In the genomic region with DNA sequence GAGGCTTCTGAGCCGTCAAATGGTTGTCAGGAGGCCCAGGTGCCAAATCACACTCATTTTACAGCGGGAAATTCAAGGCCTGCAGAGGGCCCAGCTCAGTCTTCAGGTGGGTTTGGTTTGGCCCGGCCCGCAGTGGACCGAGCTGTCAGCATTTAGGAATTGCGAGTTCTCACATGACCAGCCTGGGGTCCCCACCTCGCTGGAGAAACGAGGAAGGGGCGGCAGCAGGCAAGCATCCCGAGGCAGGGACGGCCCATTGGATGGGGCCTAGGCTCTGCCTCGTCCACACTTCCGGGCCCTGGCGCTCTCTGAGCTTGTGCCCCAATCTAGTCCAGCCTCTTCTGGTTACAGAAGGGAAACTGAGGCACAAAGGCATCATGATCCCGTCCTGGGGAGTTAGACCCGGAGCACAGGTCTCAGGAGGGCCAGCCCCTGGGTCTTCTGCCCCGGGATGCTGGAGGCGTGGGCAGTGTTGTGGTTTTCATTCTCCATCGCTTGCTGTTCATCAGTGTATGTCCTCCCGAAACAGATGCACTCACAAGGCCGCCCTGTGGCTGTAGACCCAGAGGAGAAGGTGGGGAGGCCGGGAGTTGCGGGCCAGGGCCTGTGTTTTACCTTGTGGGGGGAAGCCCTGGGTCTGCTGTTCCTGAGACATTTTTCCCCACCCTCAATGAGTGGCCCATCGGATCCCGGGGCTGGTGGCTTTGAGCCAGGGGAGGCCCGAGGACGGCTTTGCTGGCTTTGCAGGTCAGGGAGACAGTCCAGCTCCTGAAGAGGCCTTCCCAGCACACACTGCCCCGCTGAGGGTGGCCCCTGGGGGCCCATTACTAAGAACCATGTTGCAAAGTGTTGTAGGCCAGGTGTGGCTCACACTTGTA, we compare ENCODE assay signal across 24 cellular contexts. TPM values are rescaled to one million over a fixed set of nuclear protein-coding genes. Genes with fewer than 3 reads are reported as not detected.
DNase-seq lines count a peak whose midpoint lies in the region; ATAC-seq and TF ChIP-seq lines count a peak whose summit lies in the region.
"Had no signal": no experiment of that assay in that cellular context is flagged by ENCODE, and none has a peak within 500 bp of the region (broad histone marks: within the 10 kb centered on the region; RNA-seq: fewer than 3 reads in every experiment).

No MANE protein-coding gene starts in this region.

- H4K20me1 ChIP-seq in BLaER1 = peaks cover 65% of the 10 kb centered on the region

- H3K9me3 Mint-ChIP-seq in osteocyte (ENCODE audit: unreplicated experiment) = no peaks in the 10 kb centered on the region
- H3K9me3 Mint-ChIP-seq: activated B cell treated with CpG ODN at 0.5 μM for 24 hours; activated naive CD4-positive, alpha-beta T cell treated with anti-CD3 and anti-CD28 coated beads, Interleukin-2, amount 50 U/mL, for 72 hours had no signal

- no peaks in the 10 kb centered on the region for H3K36me3 Mint-ChIP-seq in osteocyte (ENCODE audit: unreplicated experiment)
- H3K36me3 Mint-ChIP-seq: activated naive CD4-positive, alpha-beta T cell treated with anti-CD3 and anti-CD28 coated beads, Interleukin-2, amount 50 U/mL, for 72 hours had no signal

- peaks cover 2% of the 10 kb centered on the region for H3K27me3 Mint-ChIP-seq in osteocyte (ENCODE audit: unreplicated experiment)
- H3K27me3 Mint-ChIP-seq: activated B cell treated with CpG ODN at 0.5 μM for 24 hours had no signal

- 0 out of 2 replicates have a peak overlapping the region, but pooled peaks have one; percentile 13 for H3K9ac ChIP-seq in BLaER1
- H3K9ac ChIP-seq: parathyroid adenoma had no signal

- H3K27ac ChIP-seq in BLaER1 (peak overlapping the region; percentile 53), left ventricle myocardium inferior (replicated peaks) (no peak overlapping the region)
- H3K27ac ChIP-seq: foreskin keratinocyte, parathyroid adenoma had no signal

- H3K4me1 ChIP-seq in BLaER1 (peaks cover 67% of the 10 kb centered on the region), left ventricle myocardium inferior (peaks cover 4% of the 10 kb centered on the region)
- H3K4me1 ChIP-seq: BE2C, parathyroid adenoma had no signal

- intact Hi-C loops in left ventricle myocardium inferior (cut with micrococcal nuclease) = no loop called here

- peak; percentile 19 for DNase-seq in activated CD4-positive, CD25-positive, alpha-beta regulatory T cell treated with anti-CD3 and anti-CD28 coated beads, Interleukin-2, amount 50 U/mL, for 72 hours
- DNase-seq in left ventricle myocardium inferior (peak; percentile 7), osteocyte (ENCODE audit: extremely low spot score, unreplicated experiment) (peak; percentile 79), nucleus accumbens (lab: John Stamatoyannopoulos, UW) (no peak), GM13976 (ENCODE audit: low spot score) (no peak), amniotic stem cell (lab: John Stamatoyannopoulos, UW) (no peak)
- DNase-seq: 8988T; BE2C; dermis blood vessel endothelial cell; foreskin keratinocyte; Kasumi-1; NCI-H1105; NCI-H526 treated with DMSO at 0.1 percent for 48 hours; SHP77 treated with DMSO at 0.1 percent for 48 hours; small intestine; stimulated activated CD4-positive, alpha-beta T cell treated with anti-CD3 and anti-CD28 coated beads, Interleukin-4, amount 100 ng/mL, for 24 hours had no signal

- no peak for TF ChIP-seq CTCF in left ventricle myocardium inferior (IDR thresholded peaks at IDR 0.05; ENCODE audit: borderline replicate concordance)
- TF ChIP-seq CTCF in osteocyte (IDR thresholded peaks at IDR 0.05) = no peak
- no peak for TF ChIP-seq CTCF in GM13976 (IDR thresholded peaks at IDR 0.05; ENCODE audit: borderline replicate concordance, control extremely low read depth, extremely low read depth, insufficient read depth, missing control alignments)

- H3K4me1 Mint-ChIP-seq in osteocyte (ENCODE audit: unreplicated experiment) = no peaks in the 10 kb centered on the region
- H3K4me1 Mint-ChIP-seq: activated B cell treated with CpG ODN at 0.5 μM for 24 hours had no signal

- no peak for ATAC-seq in activated CD4-positive, CD25-positive, alpha-beta regulatory T cell treated with anti-CD3 and anti-CD28 coated beads, Interleukin-2, amount 50 U/mL, for 24 hours
- ATAC-seq: activated naive CD4-positive, alpha-beta T cell treated with anti-CD3 and anti-CD28 coated beads, Interleukin-2, amount 50 U/mL, for 72 hours; foreskin keratinocyte; left colon had no signal

- H3K9me3 ChIP-seq in BLaER1 (no peaks in the 10 kb centered on the region), left ventricle myocardium inferior (replicated peaks) (no peaks in the 10 kb centered on the region)
- H3K9me3 ChIP-seq: BE2C had no signal

- no peak overlapping the region for H3K27ac Mint-ChIP-seq in osteocyte (ENCODE audit: unreplicated experiment)
- H3K27ac Mint-ChIP-seq: activated B cell treated with CpG ODN at 0.5 μM for 24 hours; activated naive CD4-positive, alpha-beta T cell treated with anti-CD3 and anti-CD28 coated beads, Interleukin-2, amount 50 U/mL, for 72 hours had no signal

- H3K4me3 Mint-ChIP-seq in osteocyte (ENCODE audit: unreplicated experiment) = no peak overlapping the region
- H3K4me3 Mint-ChIP-seq: activated B cell treated with CpG ODN at 0.5 μM for 24 hours had no signal

- no peaks in the 10 kb centered on the region; the same call in 1 of the 2 replicates for H3K36me3 ChIP-seq in BLaER1
- no peaks in the 10 kb centered on the region for H3K36me3 ChIP-seq in left ventricle myocardium inferior
- H3K36me3 ChIP-seq: BE2C had no signal

- no peak overlapping the region for H3K4me3 ChIP-seq in BLaER1
- H3K4me3 ChIP-seq in left ventricle myocardium inferior = no peak overlapping the region

- in situ Hi-C loops in GM13976 (cut with MboI; ENCODE audit: low sequenced_read_pairs, unreplicated experiment) = no loop called here

- H3K27me3 ChIP-seq in BLaER1 = no peaks in the 10 kb centered on the region
- peaks cover 12% of the 10 kb centered on the region for H3K27me3 ChIP-seq in left ventricle myocardium inferior (ENCODE audit: low read depth)
- H3K27me3 ChIP-seq: BE2C, foreskin keratinocyte had no signal

- peak overlapping the region; percentile 67 for H3K4me2 ChIP-seq in BLaER1

RNA-seq across cellular contexts. Expression of a gene that starts 8.9 kb away (rescaled TPM):
- total RNA-seq in left ventricle myocardium inferior (not detected), osteocyte (not detected in 2 replicates)
- total RNA-seq: activated B cell treated with CpG ODN at 0.5 μM for 24 hours; activated naive CD4-positive, alpha-beta T cell treated with anti-CD3 and anti-CD28 coated beads, Interleukin-2, amount 50 U/mL, for 72 hours; dermis blood vessel endothelial cell; foreskin keratinocyte; G401; left colon; T-helper 2 cell treated with Interferon-gamma antibody and Interleukin-4, amounts not matched to agents 100 ng/mL and 5 ng/mL, for 36 hours had no signal

Comparison
In these comparisons a context has a peak if more than half of its experiments do, and no peak if none do; other contexts are left out.
1. DNase-seq: peak in activated CD4-positive, CD25-positive, alpha-beta regulatory T cell treated with anti-CD3 and anti-CD28 coated beads, Interleukin-2, amount 50 U/mL, for 72 hours (single experiment), left ventricle myocardium inferior (single experiment) and osteocyte (single experiment); none in nucleus accumbens (0 of 56), GM13976 (single experiment) and amniotic stem cell (single experiment).